In genomic region chr4:76270776-76271175, GRCh38 we compare ENCODE assay signal across 15 cellular contexts. TPM values are rescaled to one million over a fixed set of nuclear protein-coding genes. Genes with fewer than 3 reads are reported as not detected.
"Had no signal": no experiment of that assay in that cellular context is flagged by ENCODE, and none has a peak within 500 bp of the region (broad histone marks: within the 10 kb centered on the region; RNA-seq: fewer than 3 reads in every experiment).

No MANE protein-coding gene starts in this region.

- H3K4me1 ChIP-seq: ascending aorta, tibial artery had no signal

- H3K9me3 ChIP-seq: ascending aorta, ovary, tibial artery had no signal

- H3K4me1 Mint-ChIP-seq: endodermal cell had no signal

- H3K27ac ChIP-seq: ascending aorta, ovary, tibial artery had no signal

- H3K36me3 ChIP-seq: ascending aorta, ovary, tibial artery had no signal

- H3K36me3 Mint-ChIP-seq: naive thymus-derived CD4-positive, alpha-beta T cell had no signal

- H3K27ac Mint-ChIP-seq: activated naive CD4-positive, alpha-beta T cell treated with anti-CD3 and anti-CD28 coated beads for 36 hours; activated T-helper 2 cell treated with anti-CD3 and anti-CD28 coated beads, Interferon-gamma antibody, Interleukin-2, Interleukin-4, amounts not matched to agents 10 μg/mL and 5 μg/mL and 100 μg/mL, durations not matched to agents 14 hours and 24 hours and 36 hours; endodermal cell; naive thymus-derived CD4-positive, alpha-beta T cell had no signal

- H3K4me3 ChIP-seq: ascending aorta, ovary, tibial artery had no signal

- FAIRE-seq: urothelium cell line had no signal

- DNase-seq: activated CD4-positive, CD25-positive, alpha-beta regulatory T cell treated with anti-CD3 and anti-CD28 coated beads, Interleukin-2, amount 50 U/mL, for 72 hours; activated naive CD4-positive, alpha-beta T cell treated with anti-CD3 and anti-CD28 coated beads for 36 hours; endodermal cell; islet precursor cell; naive thymus-derived CD4-positive, alpha-beta T cell; ovary; stimulated activated CD4-positive, alpha-beta T cell treated with anti-CD3 and anti-CD28 coated beads, Interleukin-12 subunit alpha, Interleukin-12 subunit beta, amount 100 ng/mL, for 4 hours; stimulated activated CD4-positive, alpha-beta T cell treated with anti-CD3 and anti-CD28 coated beads, Interleukin-4, amount 100 ng/mL, for 1 hour; stimulated activated naive CD4-positive, alpha-beta T cell; tibial artery had no signal

- H3K27me3 ChIP-seq: ascending aorta, ovary, tibial artery had no signal

- H3K4me3 Mint-ChIP-seq: activated naive CD4-positive, alpha-beta T cell treated with anti-CD3 and anti-CD28 coated beads for 36 hours; endodermal cell; naive thymus-derived CD4-positive, alpha-beta T cell had no signal

- H3K9me3 Mint-ChIP-seq: activated naive CD4-positive, alpha-beta T cell treated with anti-CD3 and anti-CD28 coated beads for 36 hours; activated T-helper 2 cell treated with anti-CD3 and anti-CD28 coated beads, Interferon-gamma antibody, Interleukin-2, Interleukin-4, amounts not matched to agents 10 μg/mL and 5 μg/mL and 100 μg/mL, durations not matched to agents 14 hours and 24 hours and 36 hours; endodermal cell had no signal

- ATAC-seq: naive thymus-derived CD4-positive, alpha-beta T cell had no signal

RNA-seq across cellular contexts. Expression of gene FAM47E, which starts 19.3 kb away (rescaled TPM):
- total RNA-seq: activated CD8-positive, alpha-beta memory T cell treated with anti-CD3 and anti-CD28 coated beads for 36 hours; activated naive CD4-positive, alpha-beta T cell treated with anti-CD3 and anti-CD28 coated beads for 36 hours; activated T-helper 2 cell treated with anti-CD3 and anti-CD28 coated beads, Interferon-gamma antibody, Interleukin-2, Interleukin-4, amounts not matched to agents 10 μg/mL and 5 μg/mL and 100 μg/mL, durations not matched to agents 14 hours and 24 hours and 36 hours; ascending aorta; lung microvascular endothelial cell had no signal

RNA-seq across cellular contexts. Expression of gene STBD1, which starts 35.8 kb away (rescaled TPM):
- total RNA-seq: activated naive CD4-positive, alpha-beta T cell treated with anti-CD3 and anti-CD28 coated beads for 36 hours had no signal
